ENCODE assay signal across 9 cellular contexts in genomic region chr6:163711615-163712568, GRCh38.
A peak's percentile ranks its signal among the peaks of the same experiment; 100 is the strongest.
DNase-seq lines count a peak whose midpoint lies in the region; ATAC-seq and TF ChIP-seq lines count a peak whose summit lies in the region.
"Had no signal": no experiment of that assay in that cellular context is flagged by ENCODE, and none has a peak within 500 bp of the region (broad histone marks: within the 10 kb centered on the region; RNA-seq: fewer than 3 reads in every experiment).

No MANE protein-coding gene starts in this region.

- ATAC-seq in GM19025 (IDR thresholded peaks at IDR 0.05; ENCODE audit: low read depth, unreplicated experiment) (peak; percentile 25), HG03159 (IDR thresholded peaks at IDR 0.05; ENCODE audit: unreplicated experiment) (peak; percentile 27), activated B cell treated with CpG ODN at 0.5 μM for 24 hours (ENCODE audit: low read depth) (peak; percentile 72), left colon (peak; percentile 37)

- intact Hi-C loops in activated B cell treated with CpG ODN at 0.5 μM for 24 hours (cut with micrococcal nuclease), result loop anchor here (1.0 to 2.0 kb wide), 3 partner anchors 8 to 299 kb away; no protein-coding TSS in a partner anchor
- intact Hi-C loops in left colon (cut with DNase I, micrococcal nuclease), result no loop called here
- intact Hi-C loops in uterus (cut with DNase I; ENCODE audit: low total_unique reads), result no loop called here
- intact Hi-C loops in activated naive CD4-positive, alpha-beta T cell treated with anti-CD3 and anti-CD28 coated beads for 36 hours (cut with micrococcal nuclease), result no loop called here

- peaks cover 0 to 3% of the 10 kb centered on the region in 2 donors for H3K4me1 ChIP-seq in uterus

- H3K36me3 Mint-ChIP-seq in activated B cell treated with CpG ODN at 0.5 μM for 24 hours (ENCODE audit: low read depth), result no peaks in the 10 kb centered on the region
- no peaks in the 10 kb centered on the region for H3K36me3 Mint-ChIP-seq in activated naive CD4-positive, alpha-beta T cell treated with anti-CD3 and anti-CD28 coated beads for 36 hours (ENCODE audit: low read depth)

- TF ChIP-seq CTCF in activated B cell treated with CpG ODN at 0.5 μM for 24 hours (IDR thresholded peaks at IDR 0.05) (no peak), uterus (IDR thresholded peaks at IDR 0.05) (peak in 1 of 4 experiments; percentile 27)

- H3K9me3 ChIP-seq in uterus, result no peaks in the 10 kb centered on the region
- H3K9me3 ChIP-seq: SJSA1 had no signal

- DNase-seq in activated B cell treated with CpG ODN at 0.5 μM for 24 hours, result peak; percentile 48
- peak; percentile 43 to 54 for DNase-seq in left colon
- peak; percentile 66 to 67 for DNase-seq in uterus
- DNase-seq in EL, result no peak
- DNase-seq in activated naive CD4-positive, alpha-beta T cell treated with anti-CD3 and anti-CD28 coated beads for 36 hours, result no peak
- DNase-seq in NCI-H2227 (lab: John Stamatoyannopoulos, UW; ENCODE audit: unreplicated experiment), result no peak

- peak overlapping the region; percentile 63 for H3K4me3 Mint-ChIP-seq in activated B cell treated with CpG ODN at 0.5 μM for 24 hours
- no peak overlapping the region for H3K4me3 Mint-ChIP-seq in activated naive CD4-positive, alpha-beta T cell treated with anti-CD3 and anti-CD28 coated beads for 36 hours

- no peak for TF ChIP-seq POLR2A in uterus (IDR thresholded peaks at IDR 0.05)

- no peak overlapping the region for H3K4me3 ChIP-seq in uterus
- H3K4me3 ChIP-seq: SJSA1 had no signal

- no peaks in the 10 kb centered on the region for H3K9me3 Mint-ChIP-seq in activated B cell treated with CpG ODN at 0.5 μM for 24 hours
- H3K9me3 Mint-ChIP-seq in activated naive CD4-positive, alpha-beta T cell treated with anti-CD3 and anti-CD28 coated beads for 36 hours, result no peaks in the 10 kb centered on the region

- peak overlapping the region; percentile 74 for H3K27ac Mint-ChIP-seq in activated B cell treated with CpG ODN at 0.5 μM for 24 hours
- no peak overlapping the region for H3K27ac Mint-ChIP-seq in activated naive CD4-positive, alpha-beta T cell treated with anti-CD3 and anti-CD28 coated beads for 36 hours

- H3K36me3 ChIP-seq in uterus, result no peaks in the 10 kb centered on the region
- H3K36me3 ChIP-seq: SJSA1 had no signal

- H3K27ac ChIP-seq in uterus, result peak overlapping the region; percentile 62 to 73
- H3K27ac ChIP-seq: SJSA1 had no signal

- CTCF ChIA-PET in activated B cell treated with CpG ODN at 0.5 μM for 24 hours (lab: Charles Lee), result interaction anchor here (1.3 kb wide), 1 partner anchor 44 kb away, joined by 4 read pairs; no protein-coding TSS in a partner anchor
- CTCF ChIA-PET in activated naive CD4-positive, alpha-beta T cell treated with anti-CD3 and anti-CD28 coated beads for 36 hours (lab: Charles Lee), result no interaction called here

- no peaks in the 10 kb centered on the region for H3K27me3 ChIP-seq in uterus
- H3K27me3 ChIP-seq: SJSA1 had no signal

- no peaks in the 10 kb centered on the region for H3K27me3 Mint-ChIP-seq in activated B cell treated with CpG ODN at 0.5 μM for 24 hours
- peaks cover 8% of the 10 kb centered on the region for H3K27me3 Mint-ChIP-seq in activated naive CD4-positive, alpha-beta T cell treated with anti-CD3 and anti-CD28 coated beads for 36 hours (ENCODE audit: low read depth)

- POLR2A ChIA-PET in activated B cell treated with CpG ODN at 0.5 μM for 24 hours (lab: Charles Lee), result interaction anchor here (0.9 to 1.6 kb wide), 2 partner anchors 45 kb away, joined by 3 to 10 read pairs; no protein-coding TSS in a partner anchor

- peaks cover 86% of the 10 kb centered on the region for H3K4me1 Mint-ChIP-seq in activated B cell treated with CpG ODN at 0.5 μM for 24 hours
- peaks cover 7% of the 10 kb centered on the region for H3K4me1 Mint-ChIP-seq in activated naive CD4-positive, alpha-beta T cell treated with anti-CD3 and anti-CD28 coated beads for 36 hours (ENCODE audit: low read depth)

Comparison
In these comparisons a context has a peak if more than half of its experiments do, and no peak if none do; other contexts are left out.
1. DNase-seq: peak in activated B cell treated with CpG ODN at 0.5 μM for 24 hours (single experiment), left colon (2 of 2) and uterus (2 of 2); none in EL (single experiment), activated naive CD4-positive, alpha-beta T cell treated with anti-CD3 and anti-CD28 coated beads for 36 hours (single experiment) and NCI-H2227 (single experiment).
2. Peak in every context shown above with its lines, with median percentiles within 50 percentile points of each other: ATAC-seq.